8 cellular contexts compared by ENCODE assay signal in genomic region chr6:31896856-31897611, GRCh38. TPM values are rescaled to one million over a fixed set of nuclear protein-coding genes. Genes with fewer than 3 reads are reported as not detected.
A peak's percentile ranks its signal among the peaks of the same experiment; 100 is the strongest.
DNase-seq lines count a peak whose midpoint lies in the region; ATAC-seq and TF ChIP-seq lines count a peak whose summit lies in the region.

No MANE protein-coding gene starts in this region.

- H3K27ac ChIP-seq in AG04450 (ENCODE audit: low read depth, low read length): no peak overlapping the region
- peak overlapping the region in 2 of 3 donors; percentile 51 to 78 for H3K27ac ChIP-seq in right lobe of liver
- H3K27ac ChIP-seq in tibial artery: peak overlapping the region; percentile 88

- DNase-seq in AG04450 (ENCODE audit: low read depth, low spot score): no peak
- no peak for DNase-seq in astrocyte of the cerebellum (ENCODE audit: low read depth)
- peak in 2 of 3 donors; percentile 44 to 68 for DNase-seq in right lobe of liver
- no peak for DNase-seq in tibial artery
- DNase-seq in activated CD4-positive, CD25-positive, alpha-beta regulatory T cell treated with anti-CD3 and anti-CD28 coated beads, Interleukin-2, amount 50 U/mL, for 72 hours: no peak
- no peak for DNase-seq in NCI-H510A treated with DMSO at 0.1 percent for 48 hours (lab: John Stamatoyannopoulos, UW)

- 9% methylated on average over 5 of the region's 62 CpGs for WGBS in right lobe of liver (ENCODE audit: insufficient coverage, low coverage, low lambda C conversion rate, missing lambda C conversion rate)

- H3K27me3 ChIP-seq in AG04450 (ENCODE audit: control insufficient read depth, insufficient read depth, low read length): no peaks in the 10 kb centered on the region
- no peaks in the 10 kb centered on the region for H3K27me3 ChIP-seq in right lobe of liver
- H3K27me3 ChIP-seq in tibial artery: no peaks in the 10 kb centered on the region

- in situ Hi-C loops in astrocyte of the cerebellum (cut with HindIII; ENCODE audit: low sequenced_read_pairs): no loop called here

- CTCF ChIA-PET in AG04450 (lab: Charles Lee): interaction anchor here (0.9 to 4.0 kb wide), 3 partner anchors 52 to 351 kb away, joined by 3 to 44 read pairs (median 3); partner anchors contain the start of gene ATP6V1G2

- H3K4me1 ChIP-seq in right lobe of liver (peaks cover 0 to 15% (median 0%) of the 10 kb centered on the region in 4 donors), tibial artery (peaks cover 0 to 37% (median 33%) of the 10 kb centered on the region in 4 donors)

- H3K36me3 ChIP-seq in right lobe of liver (peaks cover 0 to 29% (median 1%) of the 10 kb centered on the region in 4 donors), tibial artery (peaks cover 12 to 40% (median 24%) of the 10 kb centered on the region in 3 donors)

- TF ChIP-seq POLR2A in right lobe of liver (IDR thresholded peaks at IDR 0.05): no peak

- POLR2A ChIA-PET in AG04450 (lab: Yijun Ruan, JAX): interaction anchor here (0.6 to 1.7 kb wide), 6 partner anchors 48 to 1075 kb away, joined by 3 to 9 read pairs (median 3); partner anchors contain the start of genes CFB and CLIC1

- intact Hi-C loops in right lobe of liver (cut with DNase I): no loop called here
- intact Hi-C loops in tibial artery (cut with DNase I; ENCODE audit: low total_unique reads): no loop called here

- H3K4me3 ChIP-seq in AG04450 (ENCODE audit: low read depth, low read length) (peak overlapping the region; percentile 96), astrocyte of the cerebellum (ENCODE audit: low read depth, low read length) (peak overlapping the region; percentile 92), right lobe of liver (peak overlapping the region; percentile 75 to 97 (median 79)), tibial artery (peak overlapping the region; percentile 87 to 97)

- TF ChIP-seq CTCF in AG04450 (IDR thresholded peaks at IDR 0.05; ENCODE audit: low read depth, low read length) (no peak), astrocyte of the cerebellum (IDR thresholded peaks at IDR 0.05; ENCODE audit: low read depth, low read length, missing control alignments) (no peak), right lobe of liver (IDR thresholded peaks at IDR 0.05) (no peak), tibial artery (IDR thresholded peaks at IDR 0.05) (no peak)

- peak; percentile 2 for ATAC-seq in HG02981 (IDR thresholded peaks at IDR 0.05; ENCODE audit: unreplicated experiment)
- ATAC-seq in right lobe of liver: no peak
- ATAC-seq in HG03520 (IDR thresholded peaks at IDR 0.05; ENCODE audit: unreplicated experiment): no peak

- H3K9me3 ChIP-seq in AG04450 (ENCODE audit: control insufficient read depth, insufficient read depth, low read length) (no peaks in the 10 kb centered on the region; the same call in 1 of the 2 replicates), right lobe of liver (no peaks in the 10 kb centered on the region), tibial artery (no peaks in the 10 kb centered on the region)

RNA-seq across cellular contexts. Expression of gene EHMT2, which starts 0.5 kb away (rescaled TPM):
- polyA plus RNA-seq in AG04450 (2011; rRNA removed): 23.8 and 28.5 TPM in 2 replicates
- polyA minus RNA-seq in AG04450 (2011; rRNA and poly(A)+ RNA removed): 56.6 and 68.6 TPM in 2 replicates
- 10 to 100 TPM; 10.7 to 20.1 (median 13.3) TPM for total RNA-seq in right lobe of liver

RNA-seq across cellular contexts. Expression of gene ZBTB12, which starts 4.9 kb away (rescaled TPM):
- polyA plus RNA-seq in AG04450 (2011; rRNA removed): 2.4 and 4.3 TPM in 2 replicates
- 4.8 and 5.7 TPM in 2 replicates for polyA minus RNA-seq in AG04450 (2011; rRNA and poly(A)+ RNA removed)
- under 1 TPM in 5 of 6 experiments, not detected in 1; 0.25 to 0.82 (median 0.51) TPM for total RNA-seq in right lobe of liver

RNA-seq across cellular contexts. Expression of gene SLC44A4, which starts 18.2 kb away (rescaled TPM):
- 0.04 and 0.12 TPM in 2 replicates for polyA plus RNA-seq in AG04450 (2011; rRNA removed)
- 0.09 and 0.26 TPM in 2 replicates for polyA minus RNA-seq in AG04450 (2011; rRNA and poly(A)+ RNA removed)
- under 1 TPM in 2 of 6 experiments, not detected in 4; 0.09 to 0.25 TPM for total RNA-seq in right lobe of liver

RNA-seq across cellular contexts. Expression of gene C2, which starts 30.5 kb away (rescaled TPM):
- polyA plus RNA-seq in AG04450 (2011; rRNA removed): 1.5 and 1.9 TPM in 2 replicates
- polyA minus RNA-seq in AG04450 (2011; rRNA and poly(A)+ RNA removed): 1.3 TPM in 1 of 2 replicates, not detected in the other
- total RNA-seq in right lobe of liver: 100 to 1,000 TPM; 309 to 739 (median 533) TPM

RNA-seq across cellular contexts. Expression of gene NEU1, which starts 34.4 kb away (rescaled TPM):
- 39.0 and 49.4 TPM in 2 replicates for polyA plus RNA-seq in AG04450 (2011; rRNA removed)
- 27.3 and 34.4 TPM in 2 replicates for polyA minus RNA-seq in AG04450 (2011; rRNA and poly(A)+ RNA removed)
- 10 to 100 TPM; 20.3 to 44.8 (median 34.1) TPM for total RNA-seq in right lobe of liver

Comparison
In these comparisons a context has a peak if more than half of its experiments do, and no peak if none do; other contexts are left out.
1. DNase-seq: peak in right lobe of liver (2 of 3); none in AG04450 (single experiment), astrocyte of the cerebellum (single experiment), tibial artery (0 of 2), activated CD4-positive, CD25-positive, alpha-beta regulatory T cell treated with anti-CD3 and anti-CD28 coated beads, Interleukin-2, amount 50 U/mL, for 72 hours (single experiment) and NCI-H510A treated with DMSO at 0.1 percent for 48 hours (single experiment).
2. Peak in every context shown above with its lines, with median percentiles within 50 percentile points of each other: H3K4me3 ChIP-seq.